Comparison of ENCODE assay signal across 8 cellular contexts in the genomic region with DNA sequence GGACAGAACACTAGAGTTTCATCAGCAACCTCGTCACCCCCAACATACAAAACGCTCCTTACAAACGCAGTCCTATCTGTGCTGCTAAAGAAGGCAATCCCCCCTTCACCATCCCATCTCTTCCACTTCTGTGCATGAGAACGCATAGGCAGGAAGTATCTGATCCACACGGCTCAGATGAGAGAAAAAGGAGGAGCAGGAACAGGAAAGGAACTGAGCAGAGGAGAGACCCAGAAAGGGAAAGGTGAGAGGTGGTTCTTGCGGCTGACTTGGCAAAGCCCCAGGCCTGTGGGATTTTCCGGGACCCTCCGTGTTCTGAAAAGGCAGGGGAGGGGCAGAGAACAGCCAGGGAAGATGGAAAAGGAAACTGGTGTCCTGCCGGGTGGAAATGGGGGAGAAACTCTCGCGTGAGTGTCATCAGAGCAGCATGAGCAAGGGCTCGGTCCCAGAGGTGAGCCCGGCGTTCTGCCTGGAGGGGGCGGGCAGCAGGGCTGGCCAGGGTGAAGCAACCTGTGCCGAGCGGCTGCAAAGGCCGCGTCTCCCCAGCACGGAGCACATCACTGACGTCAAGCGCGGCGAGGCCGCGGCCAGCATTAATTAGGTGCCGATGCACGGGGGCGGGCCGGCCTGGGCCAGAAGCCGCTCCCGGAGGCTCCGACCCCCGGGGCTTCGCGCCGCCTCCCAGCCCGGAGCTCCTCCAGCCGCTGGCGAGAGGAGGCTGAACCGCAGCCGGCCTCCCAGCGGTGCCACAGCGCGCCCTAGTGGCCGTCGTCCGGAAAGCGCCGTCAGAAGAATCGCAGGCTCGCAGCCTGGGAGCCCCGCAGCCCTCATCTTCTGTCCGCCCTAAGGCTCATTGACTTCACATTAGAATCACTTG. TPM values are rescaled to one million over a fixed set of nuclear protein-coding genes. Genes with fewer than 3 reads are reported as not detected.
DNase-seq lines count a peak whose midpoint lies in the region; ATAC-seq and TF ChIP-seq lines count a peak whose summit lies in the region.

No MANE protein-coding gene starts in this region.

- peaks cover 24% of the 10 kb centered on the region for H3K4me1 Mint-ChIP-seq in neural crest cell
- H3K4me1 Mint-ChIP-seq in stimulated activated naive CD8-positive, alpha-beta T cell treated with anti-CD3 and anti-CD28 coated beads, Interleukin-15, amount 100 ng/mL, for 72 hours: peaks cover 32% of the 10 kb centered on the region

- H3K36me3 ChIP-seq in KOPT-K1 (ENCODE audit: insufficient read depth, low read length): no peaks in the 10 kb centered on the region

- ATAC-seq in GM21825 (IDR thresholded peaks at IDR 0.05; ENCODE audit: unreplicated experiment): peak; percentile 83
- ATAC-seq in stimulated activated naive CD8-positive, alpha-beta T cell treated with anti-CD3 and anti-CD28 coated beads, Interleukin-15, amount 100 ng/mL, for 72 hours: peak; percentile 91

- peak; percentile 99 for TF ChIP-seq CTCF in neural crest cell (conservative IDR thresholded peaks at IDR 0.05)

- peak overlapping the region; percentile 64 for H3K4me3 Mint-ChIP-seq in neural crest cell
- H3K4me3 Mint-ChIP-seq in stimulated activated naive CD8-positive, alpha-beta T cell treated with anti-CD3 and anti-CD28 coated beads, Interleukin-15, amount 100 ng/mL, for 72 hours: peak overlapping the region; percentile 56 to 66

- DNase-seq in Daoy (ENCODE audit: low read depth) (peak; percentile 95), RKO (ENCODE audit: low spot score) (peak; percentile 61), fibroblast of the conjunctiva (ENCODE audit: low read depth) (peak; percentile 71), neural crest cell (ENCODE audit: low read depth, low spot score) (peak; percentile 95)
- DNase-seq in activated T-helper 9 cell treated with anti-CD3 and anti-CD28 coated beads, Interleukin-2, amount 50 U/mL, for 16 hours (ENCODE audit: low read depth): peak; percentile 74
- DNase-seq in stimulated activated naive CD8-positive, alpha-beta T cell treated with anti-CD3 and anti-CD28 coated beads, Interleukin-15, amount 100 ng/mL, for 72 hours: peak; percentile 84 to 88

- H3K27me3 Mint-ChIP-seq in neural crest cell (ENCODE audit: low read depth): peaks cover 86% of the 10 kb centered on the region
- peaks cover 89% of the 10 kb centered on the region for H3K27me3 Mint-ChIP-seq in stimulated activated naive CD8-positive, alpha-beta T cell treated with anti-CD3 and anti-CD28 coated beads, Interleukin-15, amount 100 ng/mL, for 72 hours

- H3K27ac ChIP-seq in KOPT-K1 (ENCODE audit: low read depth, low read length, poor library complexity, severe bottlenecking): peak overlapping the region; percentile 44

- H3K9me3 Mint-ChIP-seq in neural crest cell: peaks cover 7% of the 10 kb centered on the region
- H3K9me3 Mint-ChIP-seq in stimulated activated naive CD8-positive, alpha-beta T cell treated with anti-CD3 and anti-CD28 coated beads, Interleukin-15, amount 100 ng/mL, for 72 hours: peaks cover 11 to 13% of the 10 kb centered on the region in 2 donors

- H3K36me3 Mint-ChIP-seq in neural crest cell (ENCODE audit: low read depth): peaks cover 4% of the 10 kb centered on the region

- H3K27ac Mint-ChIP-seq in neural crest cell (ENCODE audit: unreplicated experiment): peak overlapping the region; percentile 70
- H3K27ac Mint-ChIP-seq in stimulated activated naive CD8-positive, alpha-beta T cell treated with anti-CD3 and anti-CD28 coated beads, Interleukin-15, amount 100 ng/mL, for 72 hours: peak overlapping the region in 1 of 2 donors; percentile 5

- H3K9me3 ChIP-seq in KOPT-K1 (ENCODE audit: insufficient read depth, low read length, poor library complexity, severe bottlenecking): peaks cover 20% of the 10 kb centered on the region

RNA-seq across cellular contexts. Expression of a gene that starts 35.8 kb away (rescaled TPM):
- not detected in 2 replicates for total RNA-seq in Daoy (2014; rRNA removed; shearing (Covaris generic))
- total RNA-seq in neural crest cell: not detected in 2 replicates

RNA-seq across cellular contexts. Expression of a gene that starts 54.2 kb away (rescaled TPM):
- total RNA-seq in Daoy (2014; rRNA removed; shearing (Covaris generic)): 2.0 and 2.9 TPM in 2 replicates
- not detected in 2 replicates for total RNA-seq in neural crest cell

Comparison
In these comparisons a context has a peak if more than half of its experiments do, and no peak if none do; other contexts are left out.
1. Peak in every context shown above with its lines: DNase-seq, ATAC-seq and H3K27ac ChIP-seq.